8 cellular contexts compared by ENCODE assay signal in genomic region chr19:40716655-40717324, GRCh38.
DNase-seq lines count a peak whose midpoint lies in the region; ATAC-seq lines count a peak whose summit lies in the region.

Gene COQ8B, minus strand, starts transcription at chr19:40716886. Its CDS starts 2,254 bp downstream, at chr19:40714632.
Gene ITPKC, plus strand, starts transcription at chr19:40717112. Its CDS starts 24 bp downstream, at chr19:40717136.

- peak; percentile 96 for DNase-seq in AG20443 (ENCODE audit: low spot score)
- peak; percentile 97 to 99 for DNase-seq in NCI-H446 (lab: John Stamatoyannopoulos, UW)
- peak; percentile 99 for DNase-seq in cerebellar cortex (ENCODE audit: low spot score)
- DNase-seq in islet precursor cell, result peak; percentile 99
- DNase-seq in stimulated activated CD4-positive, alpha-beta T cell treated with anti-CD3 and anti-CD28 coated beads, Interleukin-12 subunit alpha, Interleukin-12 subunit beta, amount 100 ng/mL, for 4 hours, result peak; percentile 100

- ATAC-seq in GM19035 (IDR thresholded peaks at IDR 0.05; ENCODE audit: unreplicated experiment), result peak; percentile 67
- peak; percentile 69 for ATAC-seq in HG03354 (IDR thresholded peaks at IDR 0.05; ENCODE audit: poor library complexity, severe bottlenecking, unreplicated experiment)
- peak; percentile 75 to 78 for ATAC-seq in activated CD4-positive, CD25-positive, alpha-beta regulatory T cell treated with anti-CD3 and anti-CD28 coated beads, Interleukin-2, amount 50 U/mL, for 24 hours

Comparison
In these comparisons a context has a peak if more than half of its experiments do, and no peak if none do; other contexts are left out.
1. Peak in every context shown above with its lines: DNase-seq and ATAC-seq.